In genomic region chr15:43382310-43382709, GRCh38 we compare ENCODE assay signal across 19 cellular contexts. TPM values are rescaled to one million over a fixed set of nuclear protein-coding genes. Genes with fewer than 3 reads are reported as not detected.
DNase-seq lines count a peak whose midpoint lies in the region; ATAC-seq and TF ChIP-seq lines count a peak whose summit lies in the region.
"Had no signal": no experiment of that assay in that cellular context is flagged by ENCODE, and none has a peak within 500 bp of the region (broad histone marks: within the 10 kb centered on the region; RNA-seq: fewer than 3 reads in every experiment).

No MANE protein-coding gene starts in this region.

- H3K27ac ChIP-seq in gastrocnemius medialis, result peak overlapping the region; percentile 45 to 69 (median 60)
- H3K27ac ChIP-seq: 22Rv1, A549, BLaER1, GM23248 had no signal

- CTCF ChIA-PET in activated CD8-positive, alpha-beta T cell treated with anti-CD3 and anti-CD28 coated beads, Interleukin-2, amount 10 ng/mL, durations not matched to agents 7 days and 5 days (lab: Charles Lee), result interaction anchor here (0.8 to 1.1 kb wide), 2 partner anchors 8 to 11 kb away, joined by 3 to 4 read pairs; partner anchors contain the start of genes TUBGCP4 and ZSCAN29

- no peak overlapping the region for H3K4me3 Mint-ChIP-seq in activated CD8-positive, alpha-beta T cell treated with anti-CD3 and anti-CD28 coated beads, Interleukin-2, amount 10 ng/mL, durations not matched to agents 7 days and 5 days
- H3K4me3 Mint-ChIP-seq: CD14-positive monocyte; CD4-positive, alpha-beta memory T cell had no signal

- TF ChIP-seq CTCF in fibroblast of villous mesenchyme (IDR thresholded peaks at IDR 0.05; ENCODE audit: insufficient read depth, low read depth, low read length), result no peak
- no peak for TF ChIP-seq CTCF in gastrocnemius medialis (IDR thresholded peaks at IDR 0.05 in 4 of 5, conservative IDR thresholded peaks at IDR 0.05 in 1 of 5)

- H3K4me3 ChIP-seq in fibroblast of villous mesenchyme (ENCODE audit: low read depth, low read length), result no peak overlapping the region
- H3K4me3 ChIP-seq in gastrocnemius medialis, result no peak overlapping the region
- H3K4me3 ChIP-seq: A549, BLaER1, GM12878, GM23248 had no signal

- H3K9me3 ChIP-seq in gastrocnemius medialis, result no peaks in the 10 kb centered on the region
- H3K9me3 ChIP-seq: A549, BLaER1 had no signal

- no peak overlapping the region for H3K27ac Mint-ChIP-seq in activated CD8-positive, alpha-beta T cell treated with anti-CD3 and anti-CD28 coated beads, Interleukin-2, amount 10 ng/mL, durations not matched to agents 7 days and 5 days
- H3K27ac Mint-ChIP-seq: CD14-positive monocyte; CD4-positive, alpha-beta memory T cell had no signal

- no peaks in the 10 kb centered on the region for H3K27me3 ChIP-seq in gastrocnemius medialis
- H3K27me3 ChIP-seq: BLaER1 had no signal

- H3K36me3 Mint-ChIP-seq in activated CD8-positive, alpha-beta T cell treated with anti-CD3 and anti-CD28 coated beads, Interleukin-2, amount 10 ng/mL, durations not matched to agents 7 days and 5 days (ENCODE audit: low read depth), result peaks cover 67% of the 10 kb centered on the region

- DNase-seq in DMS 273 (lab: John Stamatoyannopoulos, UW; ENCODE audit: unreplicated experiment), result peak; percentile 11
- no peak for DNase-seq in DMS 273 treated with DMSO at 0.1 percent for 48 hours (lab: John Stamatoyannopoulos, UW)
- DNase-seq in fibroblast of villous mesenchyme (ENCODE audit: low read depth), result peak; percentile 14
- no peak for DNase-seq in gastrocnemius medialis
- no peak for DNase-seq in effector CD8-positive, alpha-beta T cell (lab: John Stamatoyannopoulos, UW)
- DNase-seq in activated CD8-positive, alpha-beta T cell treated with anti-CD3 and anti-CD28 coated beads, Interleukin-2, amount 10 ng/mL, durations not matched to agents 7 days and 5 days, result no peak
- no peak for DNase-seq in NCI-H2029 treated with DMSO at 0.1 percent for 48 hours (lab: John Stamatoyannopoulos, UW)
- DNase-seq: CD4-positive, alpha-beta memory T cell; DMS53; DND-41; EL; GM23248; HCEC 1CT had no signal

- TF ChIP-seq POLR2A in gastrocnemius medialis (IDR thresholded peaks at IDR 0.05), result no peak

- H3K9me3 Mint-ChIP-seq in activated CD8-positive, alpha-beta T cell treated with anti-CD3 and anti-CD28 coated beads, Interleukin-2, amount 10 ng/mL, durations not matched to agents 7 days and 5 days (ENCODE audit: insufficient read depth), result no peaks in the 10 kb centered on the region
- H3K9me3 Mint-ChIP-seq: CD4-positive, alpha-beta memory T cell had no signal

- H3K4me1 Mint-ChIP-seq in activated CD8-positive, alpha-beta T cell treated with anti-CD3 and anti-CD28 coated beads, Interleukin-2, amount 10 ng/mL, durations not matched to agents 7 days and 5 days (ENCODE audit: low read depth), result peaks cover 3% of the 10 kb centered on the region
- H3K4me1 Mint-ChIP-seq: CD14-positive monocyte had no signal

- no peaks in the 10 kb centered on the region for H3K27me3 Mint-ChIP-seq in activated CD8-positive, alpha-beta T cell treated with anti-CD3 and anti-CD28 coated beads, Interleukin-2, amount 10 ng/mL, durations not matched to agents 7 days and 5 days (ENCODE audit: low read depth)
- H3K27me3 Mint-ChIP-seq: CD4-positive, alpha-beta memory T cell had no signal

- peak in 1 of 2 donors; percentile 77 for ATAC-seq in gastrocnemius medialis
- no peak for ATAC-seq in activated CD8-positive, alpha-beta T cell treated with anti-CD3 and anti-CD28 coated beads, Interleukin-2, amount 10 ng/mL, durations not matched to agents 7 days and 5 days
- ATAC-seq: A549, GM12878 had no signal

- peaks cover 0 to 78% of the 10 kb centered on the region in 2 donors for H3K36me3 ChIP-seq in gastrocnemius medialis

- intact Hi-C loops in gastrocnemius medialis (cut with DNase I; ENCODE audit: low total_unique reads), result no loop called here

- H3K4me1 ChIP-seq in gastrocnemius medialis, result peaks cover 7 to 8% of the 10 kb centered on the region in 2 donors
- H3K4me1 ChIP-seq: A549, BLaER1 had no signal

- in situ Hi-C loops in gastrocnemius medialis (cut with MboI; ENCODE audit: low sequenced_read_pairs in 4 of 4), result no loop called here

- POLR2A ChIA-PET in activated CD8-positive, alpha-beta T cell treated with anti-CD3 and anti-CD28 coated beads, Interleukin-2, amount 10 ng/mL, durations not matched to agents 7 days and 5 days (lab: Charles Lee), result no interaction called here

RNA-seq across cellular contexts. Expression of gene TUBGCP4, which starts 11.4 kb away (rescaled TPM):
- 9.7 and 14.7 TPM in 2 replicates for total RNA-seq in fibroblast of villous mesenchyme
- 10 to 100 TPM; 13.6 to 16.1 (median 14.7) TPM for total RNA-seq in gastrocnemius medialis
- 10 to 100 TPM; 38.9 to 41.7 TPM for total RNA-seq in activated CD8-positive, alpha-beta T cell treated with anti-CD3 and anti-CD28 coated beads, Interleukin-2, amount 10 ng/mL, durations not matched to agents 7 days and 5 days

RNA-seq across cellular contexts. Expression of gene ZSCAN29, which starts 11.5 kb away (rescaled TPM):
- 26.3 and 37.0 TPM in 2 replicates for total RNA-seq in fibroblast of villous mesenchyme
- total RNA-seq in gastrocnemius medialis, result 10 to 100 TPM; 20.7 to 42.2 (median 25.1) TPM
- 10 to 100 TPM; 30.4 to 32.1 TPM for total RNA-seq in activated CD8-positive, alpha-beta T cell treated with anti-CD3 and anti-CD28 coated beads, Interleukin-2, amount 10 ng/mL, durations not matched to agents 7 days and 5 days

RNA-seq across cellular contexts. Expression of gene LCMT2, which starts 51.9 kb away (rescaled TPM):
- total RNA-seq in fibroblast of villous mesenchyme (5.2 and 11.2 TPM in 2 replicates), gastrocnemius medialis (1 to 10 TPM; 3.0 to 6.2 (median 5.3) TPM)
- 10 to 100 TPM; 12.0 to 14.2 TPM for total RNA-seq in activated CD8-positive, alpha-beta T cell treated with anti-CD3 and anti-CD28 coated beads, Interleukin-2, amount 10 ng/mL, durations not matched to agents 7 days and 5 days
- total RNA-seq: G401 had no signal

Comparison
In these comparisons a context has a peak if more than half of its experiments do, and no peak if none do; other contexts are left out.
1. DNase-seq: peak in DMS 273 (single experiment) and fibroblast of villous mesenchyme (single experiment); none in DMS 273 treated with DMSO at 0.1 percent for 48 hours (single experiment), gastrocnemius medialis (0 of 2), effector CD8-positive, alpha-beta T cell (single experiment), activated CD8-positive, alpha-beta T cell treated with anti-CD3 and anti-CD28 coated beads, Interleukin-2, amount 10 ng/mL, durations not matched to agents 7 days and 5 days (single experiment) and NCI-H2029 treated with DMSO at 0.1 percent for 48 hours (single experiment).